Comparison of ENCODE assay signal across 6 cellular contexts in the genomic region with DNA sequence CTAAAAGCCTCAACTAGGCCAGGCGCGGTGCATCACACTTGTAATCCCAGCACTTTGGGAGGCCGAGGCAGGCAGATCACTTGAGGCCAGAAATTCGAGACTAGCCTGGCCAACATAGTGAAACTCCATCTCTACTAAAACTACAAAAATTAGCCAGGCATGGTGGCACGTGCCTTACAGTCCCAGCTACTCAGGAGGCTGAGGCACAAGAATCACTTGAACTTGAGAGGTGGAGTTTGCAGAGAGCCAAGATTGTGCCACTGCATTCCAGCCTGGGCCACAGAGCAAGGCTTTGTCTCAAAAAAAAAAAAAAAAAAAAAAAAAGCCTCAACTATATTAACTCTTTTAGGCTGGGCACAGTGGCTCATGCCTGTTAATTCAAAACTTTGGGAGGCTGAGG. TPM values are rescaled to one million over a fixed set of nuclear protein-coding genes. Genes with fewer than 3 reads are reported as not detected.
DNase-seq lines count a peak whose midpoint lies in the region; ATAC-seq and TF ChIP-seq lines count a peak whose summit lies in the region.
"Not testable (repeated sequence)": the region's sequence is repeated elsewhere in the genome, so short reads cannot be mapped to it uniquely, and the experiment has no call there.

No MANE protein-coding gene starts in this region.

- not testable (repeated sequence) for H4K12ac ChIP-seq in trophoblast cell (ENCODE audit: low read depth, low read length)

- H2BK5ac ChIP-seq in trophoblast cell (ENCODE audit: low read depth, low read length, poor library complexity): not testable (repeated sequence)

- H3K27ac Mint-ChIP-seq in T-helper 17 cell: peak overlapping the region; percentile 71

- peaks cover 12% of the 10 kb centered on the region for H3K4me1 Mint-ChIP-seq in T-helper 17 cell

- H3K14ac ChIP-seq in trophoblast cell (ENCODE audit: low read length): not testable (repeated sequence)

- POLR2A ChIA-PET in HEK293 (lab: Yijun Ruan, JAX): interaction anchor here (0.8 to 1.0 kb wide), 2 partner anchors 56 to 115 kb away, joined by 3 read pairs; partner anchors contain the start of genes AMD1 and CDK19

- not testable (repeated sequence) for H2BK120ac ChIP-seq in trophoblast cell (ENCODE audit: insufficient read depth, low read length, poor library complexity)

- H3K79me1 ChIP-seq in trophoblast cell (ENCODE audit: low read length): not testable (repeated sequence)

- not testable (repeated sequence) for ATAC-seq in T-helper 17 cell
- ATAC-seq in left lung (peak; percentile 59), lung (ENCODE audit: insufficient read depth, low FRiP score) (peak; percentile 27), upper lobe of right lung (peak; percentile 42)

- not testable (repeated sequence) for H3K79me2 ChIP-seq in trophoblast cell (ENCODE audit: control insufficient read depth, insufficient read depth, low read length, poor library complexity)

- not testable (repeated sequence) for H3K27me3 ChIP-seq in left lung; lung (ENCODE audit: control insufficient read depth, insufficient read depth); trophoblast cell (ENCODE audit: insufficient read depth, low read length); upper lobe of right lung

- WGBS in lung, 2 donors: 83 to 95% methylated on average over 5 of the region's 5 CpGs
- no CpG with 5 or more reads among the region's 5 CpGs for WGBS in trophoblast cell (ENCODE audit: extremely low coverage, insufficient coverage, insufficient read length)

- not testable (repeated sequence) for H3K4me1 ChIP-seq in HEK293 (ENCODE audit: control insufficient read depth, insufficient read depth, low read length); left lung; lung (ENCODE audit: control insufficient read depth in 2 of 2, insufficient read depth in 2 of 2, low read length in 2 of 2); trophoblast cell (ENCODE audit: control insufficient read depth in 1 of 2, insufficient read depth in 2 of 2, low read length in 2 of 2); upper lobe of right lung

- H3K4me3 ChIP-seq in HEK293 (ENCODE audit: low read depth, low read length); left lung; lung; trophoblast cell (ENCODE audit: low read depth, low read length); upper lobe of right lung: not testable (repeated sequence)

- H3K27me3 Mint-ChIP-seq in T-helper 17 cell: not testable (repeated sequence)

- not testable (repeated sequence) for H3K23ac ChIP-seq in trophoblast cell (ENCODE audit: low read length)

- H3K9ac ChIP-seq in trophoblast cell (ENCODE audit: low read length): not testable (repeated sequence)

- H3K27ac ChIP-seq in HEK293 (ENCODE audit: extremely low read depth, low read depth, low read length); left lung; lung (ENCODE audit: low read depth in 1 of 2, low read length in 1 of 2); trophoblast cell (ENCODE audit: low read depth, low read length); upper lobe of right lung: not testable (repeated sequence)

- not testable (repeated sequence) for H4K8ac ChIP-seq in trophoblast cell (ENCODE audit: low read depth, low read length)

- CTCF ChIA-PET in HEK293 (lab: Yijun Ruan, JAX): interaction anchor here (0.5 to 0.7 kb wide), 2 partner anchors 13 to 58 kb away, joined by 3 read pairs; no protein-coding TSS in a partner anchor

- not testable (repeated sequence) for H3K4me3 Mint-ChIP-seq in T-helper 17 cell

- DNase-seq in T-helper 17 cell; left lung; lung (ENCODE audit: low spot score); trophoblast cell; upper lobe of right lung: not testable (repeated sequence)

- intact Hi-C loops in left lung (cut with DNase I); upper lobe of right lung (cut with DNase I): not testable (repeated sequence)

- not testable (repeated sequence) for H3K4ac ChIP-seq in trophoblast cell (ENCODE audit: low read depth, low read length)

- not testable (repeated sequence) for H3K36me3 Mint-ChIP-seq in T-helper 17 cell (ENCODE audit: low read depth)

- H2BK12ac ChIP-seq in trophoblast cell (ENCODE audit: low read length): peak overlapping the region; percentile 40

- H4K91ac ChIP-seq in trophoblast cell (ENCODE audit: low read depth, low read length): not testable (repeated sequence)

- H2AFZ ChIP-seq in trophoblast cell (ENCODE audit: insufficient read depth, low read length, poor library complexity): not testable (repeated sequence)

- not testable (repeated sequence) for H3K18ac ChIP-seq in trophoblast cell (ENCODE audit: low read length)

- not testable (repeated sequence) for H3K4me2 ChIP-seq in trophoblast cell (ENCODE audit: low read length)

- H3K9me3 ChIP-seq in HEK293 (ENCODE audit: control insufficient read depth, insufficient read depth, low read depth, low read length); T-helper 17 cell (ENCODE audit: control insufficient read depth, low read length, poor library complexity, severe bottlenecking); left lung; lung (ENCODE audit: control insufficient read depth in 2 of 2, insufficient read depth in 1 of 2, low read length in 1 of 2); trophoblast cell (ENCODE audit: insufficient read depth, low read depth, low read length); upper lobe of right lung: not testable (repeated sequence)

- TF ChIP-seq CTCF in HEK293 (tag by site-specific recombination; IDR thresholded peaks at IDR 0.05); left lung (IDR thresholded peaks at IDR 0.05); lung (IDR thresholded peaks at IDR 0.05; ENCODE audit: control extremely low read depth, extremely low read depth); upper lobe of right lung (IDR thresholded peaks at IDR 0.05): not testable (repeated sequence)

- not testable (repeated sequence) for H2AK5ac ChIP-seq in trophoblast cell (ENCODE audit: low read length)

- not testable (repeated sequence) for H3K36me3 ChIP-seq in HEK293 (ENCODE audit: control insufficient read depth in 2 of 2, insufficient read depth in 1 of 2, low read length in 2 of 2); left lung; lung (ENCODE audit: control insufficient read depth in 2 of 2, insufficient read depth in 2 of 2, low read length in 2 of 2); trophoblast cell (ENCODE audit: control insufficient read depth in 1 of 2, insufficient read depth in 2 of 2, low read length in 2 of 2); upper lobe of right lung

TF ChIP-seq in HEK293, 187 proteins besides CTCF, POLR2A, EP300 and RAD21:
- TF ChIP-seq, protein P1, sequence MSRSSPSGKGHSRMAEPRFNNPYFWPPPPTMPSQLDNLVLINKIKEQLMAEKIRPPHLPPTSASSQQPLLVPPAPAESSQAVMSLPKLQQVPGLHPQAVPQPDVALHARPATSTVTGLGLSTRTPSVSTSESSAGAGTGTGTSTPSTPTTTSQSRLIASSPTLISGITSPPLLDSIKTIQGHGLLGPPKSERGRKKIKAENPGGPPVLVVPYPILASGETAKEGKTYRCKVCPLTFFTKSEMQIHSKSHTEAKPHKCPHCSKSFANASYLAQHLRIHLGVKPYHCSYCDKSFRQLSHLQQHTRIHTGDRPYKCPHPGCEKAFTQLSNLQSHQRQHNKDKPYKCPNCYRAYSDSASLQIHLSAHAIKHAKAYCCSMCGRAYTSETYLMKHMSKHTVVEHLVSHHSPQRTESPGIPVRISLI (tag by site-specific recombination; IDR thresholded peaks at IDR 0.05): peak; percentile 19; the same call in 1 of the 2 replicates

RNA-seq across cellular contexts. Expression of gene CDK19, which starts 55.2 kb away (rescaled TPM):
- 10 to 100 TPM; 17.1 to 17.7 TPM for total RNA-seq in T-helper 17 cell
- total RNA-seq in left lung: 10 to 100 TPM; 18.4 to 21.3 TPM
- total RNA-seq in lung: 10 to 100 TPM; 14.6 to 37.9 TPM
- 1 to 10 TPM; 6.0 to 6.2 TPM for polyA plus RNA-seq in lung
- polyA plus RNA-seq in trophoblast cell (2013): 25.6 and 26.0 TPM in 2 replicates
- total RNA-seq in upper lobe of right lung: 26.6 TPM
